ENCODE assay signal across 10 cellular contexts in the genomic region with DNA sequence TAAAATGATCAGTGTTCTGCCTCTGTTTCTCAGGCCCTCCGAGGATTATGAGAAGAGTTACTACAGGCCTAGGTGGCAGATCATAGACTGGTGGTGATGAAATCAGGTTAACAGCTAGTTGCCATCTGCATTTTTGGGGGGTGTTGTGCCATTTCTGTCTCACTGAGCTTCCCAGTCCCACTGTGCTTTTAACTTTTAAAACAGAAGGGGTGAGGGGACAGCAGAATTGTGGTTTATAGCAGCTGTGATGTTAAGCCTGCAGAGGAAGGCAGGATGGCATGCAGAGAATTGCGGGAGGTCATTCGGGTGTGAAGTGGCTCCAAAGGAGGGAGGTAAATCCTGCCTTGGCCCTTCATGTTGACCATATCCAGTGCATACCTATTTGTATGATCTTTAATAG. TPM values are rescaled to one million over a fixed set of nuclear protein-coding genes. Genes with fewer than 3 reads are reported as not detected.
A peak's percentile ranks its signal among the peaks of the same experiment; 100 is the strongest.
DNase-seq lines count a peak whose midpoint lies in the region; ATAC-seq, FAIRE-seq and TF ChIP-seq lines count a peak whose summit lies in the region.
"Had no signal": no experiment of that assay in that cellular context is flagged by ENCODE, and none has a peak within 500 bp of the region (broad histone marks: within the 10 kb centered on the region; RNA-seq: fewer than 3 reads in every experiment).

No MANE protein-coding gene starts in this region.

- H3K79me1 ChIP-seq in trophoblast cell (ENCODE audit: low read length) = peaks cover 10% of the 10 kb centered on the region

- H4K12ac ChIP-seq in trophoblast cell (ENCODE audit: low read depth, low read length) = no peak overlapping the region

- no peak overlapping the region for H2BK5ac ChIP-seq in trophoblast cell (ENCODE audit: low read depth, low read length, poor library complexity)

- H3K9me2 ChIP-seq in OCI-LY1 (ENCODE audit: low read depth, low read length) = no peaks in the 10 kb centered on the region

- no peak for ATAC-seq in GM18520 (IDR thresholded peaks at IDR 0.05; ENCODE audit: unreplicated experiment)
- ATAC-seq: left lung had no signal

- H2BK12ac ChIP-seq in trophoblast cell (ENCODE audit: low read length) = no peak overlapping the region

- H3K4me3 ChIP-seq in OCI-LY1 (ENCODE audit: low read depth, low read length, poor library complexity, severe bottlenecking) (peak overlapping the region; percentile 43), trophoblast cell (ENCODE audit: low read depth, low read length) (no peak overlapping the region), esophagus muscularis mucosa (no peak overlapping the region)
- H3K4me3 ChIP-seq in effector memory CD4-positive, alpha-beta T cell (ENCODE audit: insufficient read depth, low read depth, low read length, poor library complexity, severe bottlenecking) = peak overlapping the region; percentile 5
- H3K4me3 ChIP-seq: left lung had no signal

- peak; percentile 75 for FAIRE-seq in GM12891 (lab: Jason Lieb, UNC)
- FAIRE-seq: G401.6 had no signal

- no peaks in the 10 kb centered on the region for H3K9me3 ChIP-seq in OCI-LY1 (ENCODE audit: low read length)
- no peaks in the 10 kb centered on the region for H3K9me3 ChIP-seq in effector memory CD4-positive, alpha-beta T cell (ENCODE audit: control insufficient read depth, low read length)
- H3K9me3 ChIP-seq in trophoblast cell (ENCODE audit: insufficient read depth, low read depth, low read length) = no peaks in the 10 kb centered on the region
- no peaks in the 10 kb centered on the region for H3K9me3 ChIP-seq in esophagus muscularis mucosa
- H3K9me3 ChIP-seq: left lung had no signal

- DNase-seq in GM12891 (ENCODE audit: insufficient read length, low spot score) (no peak), trophoblast cell (no peak), esophagus muscularis mucosa (ENCODE audit: extremely low spot score) (no peak), HuH-7.5 (ENCODE audit: low spot score) (no peak)
- DNase-seq in effector memory CD4-positive, alpha-beta T cell = no peak
- DNase-seq: left lung, NCI-H345 had no signal

- H3K27me3 ChIP-seq in OCI-LY1 (ENCODE audit: insufficient read depth, low read length) = no peaks in the 10 kb centered on the region
- H3K27me3 ChIP-seq in effector memory CD4-positive, alpha-beta T cell (replicated peaks; ENCODE audit: control insufficient read depth, insufficient read depth, low read length, poor library complexity, severe bottlenecking) = no peaks in the 10 kb centered on the region
- no peaks in the 10 kb centered on the region for H3K27me3 ChIP-seq in trophoblast cell (ENCODE audit: insufficient read depth, low read length)
- no peaks in the 10 kb centered on the region for H3K27me3 ChIP-seq in esophagus muscularis mucosa
- H3K27me3 ChIP-seq: left lung had no signal

- H4K20me1 ChIP-seq in OCI-LY1 (ENCODE audit: insufficient read depth, low read length) = no peaks in the 10 kb centered on the region

- peak overlapping the region; percentile 53 for H3K9ac ChIP-seq in OCI-LY1 (ENCODE audit: low read length)
- no peak overlapping the region for H3K9ac ChIP-seq in trophoblast cell (ENCODE audit: low read length)

- no CpG with 5 or more reads among the region's 3 CpGs for WGBS in trophoblast cell (ENCODE audit: extremely low coverage, insufficient coverage, insufficient read length)
- 56% methylated on average over 3 of the region's 3 CpGs for WGBS in esophagus muscularis mucosa

- peaks cover 24% of the 10 kb centered on the region for H3K36me3 ChIP-seq in OCI-LY1 (ENCODE audit: insufficient read depth, low read length)
- H3K36me3 ChIP-seq in effector memory CD4-positive, alpha-beta T cell (ENCODE audit: control insufficient read depth, insufficient read depth, low read length) = peaks cover 4% of the 10 kb centered on the region
- H3K36me3 ChIP-seq in trophoblast cell (ENCODE audit: control insufficient read depth in 1 of 2, insufficient read depth in 2 of 2, low read length in 2 of 2) = peaks cover 4 to 6% of the 10 kb centered on the region in 2 experiments
- H3K36me3 ChIP-seq in esophagus muscularis mucosa = peaks cover 0 to 12% (median 2%) of the 10 kb centered on the region in 4 donors

- peak overlapping the region; percentile 16 for H3K4ac ChIP-seq in trophoblast cell (ENCODE audit: low read depth, low read length)

- no peak for TF ChIP-seq EP300 in esophagus muscularis mucosa (IDR thresholded peaks at IDR 0.05)

- H2AK5ac ChIP-seq in trophoblast cell (ENCODE audit: low read length) = no peak overlapping the region

- H3K14ac ChIP-seq in trophoblast cell (ENCODE audit: low read length) = no peak overlapping the region

- no peak overlapping the region for H4K91ac ChIP-seq in trophoblast cell (ENCODE audit: low read depth, low read length)

- H2AFZ ChIP-seq in OCI-LY1 (ENCODE audit: low read length) = no peak overlapping the region
- no peak overlapping the region for H2AFZ ChIP-seq in trophoblast cell (ENCODE audit: insufficient read depth, low read length, poor library complexity)

- H3F3A ChIP-seq in OCI-LY1 (ENCODE audit: insufficient read depth, low read length) = no peaks in the 10 kb centered on the region

- intact Hi-C loops in esophagus muscularis mucosa (cut with DNase I) = no loop called here

- H4K8ac ChIP-seq in trophoblast cell (ENCODE audit: low read depth, low read length) = no peak overlapping the region

- peak overlapping the region; percentile 75 for H3K4me2 ChIP-seq in OCI-LY1 (ENCODE audit: low read length)
- H3K4me2 ChIP-seq in trophoblast cell (ENCODE audit: low read length) = no peak overlapping the region

- TF ChIP-seq CTCF in OCI-LY1 (IDR thresholded peaks at IDR 0.05; ENCODE audit: low read length) = no peak
- TF ChIP-seq CTCF in esophagus muscularis mucosa (IDR thresholded peaks at IDR 0.05) = no peak

- peak; percentile 41 for TF ChIP-seq POLR2A in GM12891 (IDR thresholded peaks at IDR 0.05; ENCODE audit: low read depth, low read length)
- TF ChIP-seq POLR2A in esophagus muscularis mucosa (IDR thresholded peaks at IDR 0.05; ENCODE audit: low read depth) = no peak

- H3K23ac ChIP-seq in trophoblast cell (ENCODE audit: low read length) = peak overlapping the region; percentile 98

- peak overlapping the region; percentile 90 for H3K27ac ChIP-seq in OCI-LY1 (ENCODE audit: low read depth, low read length, poor library complexity, severe bottlenecking)
- peak overlapping the region; percentile 87 for H3K27ac ChIP-seq in effector memory CD4-positive, alpha-beta T cell (ENCODE audit: insufficient read depth, low read length, poor library complexity, severe bottlenecking)
- no peak overlapping the region for H3K27ac ChIP-seq in trophoblast cell (ENCODE audit: low read depth, low read length)
- H3K27ac ChIP-seq in esophagus muscularis mucosa (replicated peaks in 1 of 4) = no peak overlapping the region
- H3K27ac ChIP-seq: left lung had no signal

- H3K79me2 ChIP-seq in OCI-LY1 (ENCODE audit: insufficient read depth, low read length) (peaks cover 92% of the 10 kb centered on the region), trophoblast cell (ENCODE audit: control insufficient read depth, insufficient read depth, low read length, poor library complexity) (peaks cover 18% of the 10 kb centered on the region)

- no peak overlapping the region for H3K18ac ChIP-seq in trophoblast cell (ENCODE audit: low read length)

- peaks cover 78% of the 10 kb centered on the region for H3K4me1 ChIP-seq in OCI-LY1 (ENCODE audit: insufficient read depth, low read length, severe bottlenecking)
- H3K4me1 ChIP-seq in effector memory CD4-positive, alpha-beta T cell (ENCODE audit: control insufficient read depth, insufficient read depth, low read length, poor library complexity, severe bottlenecking) = peaks cover 67% of the 10 kb centered on the region
- H3K4me1 ChIP-seq in trophoblast cell (ENCODE audit: control insufficient read depth in 1 of 2, insufficient read depth in 2 of 2, low read length in 2 of 2) = no peaks in the 10 kb centered on the region
- H3K4me1 ChIP-seq in esophagus muscularis mucosa = peaks cover 59 to 90% (median 85%) of the 10 kb centered on the region in 4 donors

- no peak overlapping the region for H2BK120ac ChIP-seq in trophoblast cell (ENCODE audit: insufficient read depth, low read length, poor library complexity)

TF ChIP-seq in GM12891, 5 proteins besides CTCF, POLR2A, EP300 and RAD21:
- TF ChIP-seq TAF1 (IDR thresholded peaks at IDR 0.05; ENCODE audit: low read depth, low read length) (no peak), POLR2AphosphoS5 (IDR thresholded peaks at IDR 0.05; ENCODE audit: low read depth, low read length) (no peak)

RNA-seq across cellular contexts. Expression of a gene that starts 5.0 kb away (rescaled TPM):
- 40.5 TPM for polyA plus RNA-seq in GM12891 (2012; ENCODE audit: low read depth, missing spikeins)
- 43.9 and 44.8 TPM in 2 replicates for polyA plus RNA-seq in trophoblast cell (2013)
- 100 to 1,000 TPM in 1 of 4 donors, 10 to 100 TPM in 3; 73.6 to 105 (median 83.9) TPM for total RNA-seq in esophagus muscularis mucosa

Comparison
In these comparisons a context has a peak if more than half of its experiments do, and no peak if none do; other contexts are left out.
1. H3K27ac ChIP-seq: peak in OCI-LY1 (single experiment) and effector memory CD4-positive, alpha-beta T cell (single experiment); none in trophoblast cell (single experiment) and esophagus muscularis mucosa (0 of 4).
2. H3K4me3 ChIP-seq: peak in OCI-LY1 (single experiment) and effector memory CD4-positive, alpha-beta T cell (single experiment); none in trophoblast cell (single experiment) and esophagus muscularis mucosa (0 of 4).